8 cellular contexts compared by ENCODE assay signal in genomic region chr17:44219636-44220210, GRCh38. TPM values are rescaled to one million over a fixed set of nuclear protein-coding genes. Genes with fewer than 3 reads are reported as not detected.
DNase-seq lines count a peak whose midpoint lies in the region; ATAC-seq and TF ChIP-seq lines count a peak whose summit lies in the region.

A gene with protein sequence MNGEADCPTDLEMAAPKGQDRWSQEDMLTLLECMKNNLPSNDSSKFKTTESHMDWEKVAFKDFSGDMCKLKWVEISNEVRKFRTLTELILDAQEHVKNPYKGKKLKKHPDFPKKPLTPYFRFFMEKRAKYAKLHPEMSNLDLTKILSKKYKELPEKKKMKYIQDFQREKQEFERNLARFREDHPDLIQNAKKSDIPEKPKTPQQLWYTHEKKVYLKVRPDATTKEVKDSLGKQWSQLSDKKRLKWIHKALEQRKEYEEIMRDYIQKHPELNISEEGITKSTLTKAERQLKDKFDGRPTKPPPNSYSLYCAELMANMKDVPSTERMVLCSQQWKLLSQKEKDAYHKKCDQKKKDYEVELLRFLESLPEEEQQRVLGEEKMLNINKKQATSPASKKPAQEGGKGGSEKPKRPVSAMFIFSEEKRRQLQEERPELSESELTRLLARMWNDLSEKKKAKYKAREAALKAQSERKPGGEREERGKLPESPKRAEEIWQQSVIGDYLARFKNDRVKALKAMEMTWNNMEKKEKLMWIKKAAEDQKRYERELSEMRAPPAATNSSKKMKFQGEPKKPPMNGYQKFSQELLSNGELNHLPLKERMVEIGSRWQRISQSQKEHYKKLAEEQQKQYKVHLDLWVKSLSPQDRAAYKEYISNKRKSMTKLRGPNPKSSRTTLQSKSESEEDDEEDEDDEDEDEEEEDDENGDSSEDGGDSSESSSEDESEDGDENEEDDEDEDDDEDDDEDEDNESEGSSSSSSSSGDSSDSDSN (minus strand): TSS chr17:44219675. CDS start chr17:44218229, 1,446 bp downstream.

- ATAC-seq in HG02852 (IDR thresholded peaks at IDR 0.05; ENCODE audit: unreplicated experiment) (peak; percentile 12), GM18858 (IDR thresholded peaks at IDR 0.05; ENCODE audit: unreplicated experiment) (no peak)

- H3K27me3 ChIP-seq in ectodermal cell (ENCODE audit: control insufficient read depth, insufficient read depth, low read length, poor library complexity, severe bottlenecking): no peaks in the 10 kb centered on the region

- WGBS in ectodermal cell, 2 experiments: 0 to 1% methylated on average over 68 of the region's 68 CpGs
- 0% methylated on average over 5 of the region's 68 CpGs; no CpG with 5 or more reads in 1 of the 2 donors for WGBS in lower leg skin, 2 donors

- intact Hi-C loops in lower leg skin (cut with DNase I; ENCODE audit: low total_unique reads): loop anchor here (1.0 to 5.0 kb wide), 2 partner anchors 103 to 143 kb away; partner anchors contain the start of gene SLC25A39

- peaks cover 21% of the 10 kb centered on the region for H3K36me3 ChIP-seq in ectodermal cell (ENCODE audit: control insufficient read depth, insufficient read depth, low read length)

- peak within 1 kb of the TSS; percentile 72 for H3K4me3 ChIP-seq in ectodermal cell (ENCODE audit: insufficient read depth, low read depth, low read length)
- peak within 1 kb of the TSS; percentile 92 for H3K4me3 ChIP-seq in lower leg skin (ENCODE audit: low read depth, poor library complexity, severe bottlenecking)

- TF ChIP-seq CTCF in lower leg skin (IDR thresholded peaks at IDR 0.05): no peak

- H3K9me3 ChIP-seq in ectodermal cell (ENCODE audit: control insufficient read depth, low read length): no peaks in the 10 kb centered on the region

- H3K4me1 ChIP-seq in ectodermal cell (ENCODE audit: control insufficient read depth, insufficient read depth, low read length): peaks cover 14% of the 10 kb centered on the region

- no peak for TF ChIP-seq POLR2A in lower leg skin (IDR thresholded peaks at IDR 0.05)

- DNase-seq in GM03348 (ENCODE audit: low spot score): peak; percentile 76
- peak; percentile 89 for DNase-seq in NCI-H2227 (lab: John Stamatoyannopoulos, UW; ENCODE audit: unreplicated experiment)
- peak; percentile 73 for DNase-seq in activated CD4-positive, alpha-beta T cell treated with anti-CD3 and anti-CD28 coated beads, Interleukin-2, amount 50 U/mL, for 1 hour
- DNase-seq in lower leg skin (ENCODE audit: low spot score in 2 of 2): peak in 1 of 2 donors; percentile 92
- peak; percentile 31 to 56 for DNase-seq in stimulated activated CD4-positive, alpha-beta T cell treated with anti-CD3 and anti-CD28 coated beads, Interleukin-4, amount 100 ng/mL, for 48 hours (ENCODE audit: low read depth in 2 of 2)

- H3K27ac ChIP-seq in ectodermal cell (ENCODE audit: insufficient read depth, low read depth, low read length, poor library complexity, severe bottlenecking): peak within 1 kb of the TSS; percentile 89

RNA-seq across cellular contexts. Expression of the gene that starts here (rescaled TPM):
- polyA plus RNA-seq in ectodermal cell (2013, experiment 1 of 4): 72.5 TPM
- 71.0 TPM for polyA plus RNA-seq in ectodermal cell (2013, experiment 2 of 4)
- 48.0 TPM for polyA plus RNA-seq in ectodermal cell (2013, experiment 3 of 4)
- polyA plus RNA-seq in ectodermal cell (2013, experiment 4 of 4): 49.3 TPM
- total RNA-seq in lower leg skin: 10 to 100 TPM; 62.4 to 70.8 (median 65.7) TPM
